8 cellular contexts compared by ENCODE assay signal in the genomic region with DNA sequence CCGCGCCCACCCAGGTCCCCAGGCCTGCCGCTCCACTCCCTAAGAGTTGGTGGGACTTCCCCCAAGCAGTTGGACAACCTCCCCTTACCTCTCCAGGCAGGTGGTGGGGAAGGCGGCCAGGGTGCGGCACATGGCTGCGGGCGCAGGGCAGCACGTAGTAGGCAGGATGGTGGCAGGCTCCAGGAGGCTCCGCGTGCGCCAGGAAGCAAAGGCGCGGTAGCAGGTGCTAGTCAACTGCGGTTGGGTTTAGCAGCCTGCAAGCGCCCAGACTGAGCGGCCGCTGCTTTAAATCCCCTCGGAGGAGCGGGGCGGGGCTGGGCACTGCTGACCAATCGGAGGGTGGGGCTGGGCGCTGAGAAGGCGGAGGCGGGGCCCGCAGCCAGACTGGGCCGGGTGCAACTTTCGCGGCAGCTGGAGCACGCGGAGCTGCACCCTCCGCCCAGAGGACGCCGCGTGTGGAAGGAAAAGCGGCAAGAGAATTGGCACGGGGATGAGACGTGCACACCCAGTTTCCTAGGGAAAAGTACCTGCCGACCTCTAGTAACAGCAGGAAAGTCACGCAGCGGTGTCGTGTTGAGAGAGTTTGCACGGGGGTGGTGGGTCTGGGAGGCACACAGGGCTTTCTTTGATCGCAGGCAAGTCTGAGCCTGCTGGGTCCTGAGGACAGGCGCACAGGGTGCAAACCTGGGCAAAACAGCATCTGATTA. TPM values are rescaled to one million over a fixed set of nuclear protein-coding genes. Genes with fewer than 3 reads are reported as not detected.
DNase-seq lines count a peak whose midpoint lies in the region; ATAC-seq and TF ChIP-seq lines count a peak whose summit lies in the region.

A gene with protein sequence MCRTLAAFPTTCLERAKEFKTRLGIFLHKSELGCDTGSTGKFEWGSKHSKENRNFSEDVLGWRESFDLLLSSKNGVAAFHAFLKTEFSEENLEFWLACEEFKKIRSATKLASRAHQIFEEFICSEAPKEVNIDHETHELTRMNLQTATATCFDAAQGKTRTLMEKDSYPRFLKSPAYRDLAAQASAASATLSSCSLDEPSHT (minus strand): TSS at position 262 of the 707 bp plus-strand sequence. CDS start 130 bp downstream, at position 132.

- no peaks in the 10 kb centered on the region for H3K9me3 Mint-ChIP-seq in activated CD4-positive, alpha-beta memory T cell treated with anti-CD3 and anti-CD28 coated beads for 36 hours

- intact Hi-C loops in activated CD4-positive, alpha-beta memory T cell treated with anti-CD3 and anti-CD28 coated beads for 36 hours (cut with micrococcal nuclease): loop anchor here (5.0 to 10.0 kb wide), 2 partner anchors 233 to 871 kb away; a partner anchor contains a TSS
- intact Hi-C loops in lower leg skin (cut with DNase I; ENCODE audit: low total_unique reads): loop anchor here (5.0 kb wide), 1 partner anchor 522 kb away; no protein-coding TSS in a partner anchor

- peaks cover 33% of the 10 kb centered on the region for H3K4me1 Mint-ChIP-seq in activated CD4-positive, alpha-beta memory T cell treated with anti-CD3 and anti-CD28 coated beads for 36 hours (ENCODE audit: low read depth)

- H3K4me3 Mint-ChIP-seq in activated CD4-positive, alpha-beta memory T cell treated with anti-CD3 and anti-CD28 coated beads for 36 hours: no peak within 1 kb of the TSS

- WGBS in lower leg skin, 2 donors: 1 to 2% methylated on average over 39 to 40 of the region's 44 CpGs

- POLR2A ChIA-PET in activated CD4-positive, alpha-beta memory T cell treated with anti-CD3 and anti-CD28 coated beads for 36 hours (lab: Charles Lee): interaction anchor here (0.9 to 6.1 kb wide), 8 partner anchors 10 to 236 kb away, joined by 3 to 83 read pairs (median 6); a partner anchor contains a TSS

- no peak for TF ChIP-seq CTCF in lower leg skin (IDR thresholded peaks at IDR 0.05)

- DNase-seq in CD1c-positive myeloid dendritic cell (ENCODE audit: extremely low spot score): peak; percentile 89
- peak; percentile 86 for DNase-seq in NCI-H748 treated with DMSO at 0.1 percent for 48 hours (lab: John Stamatoyannopoulos, UW)
- peak; percentile 96 for DNase-seq in activated CD4-positive, alpha-beta memory T cell treated with anti-CD3 and anti-CD28 coated beads for 36 hours
- DNase-seq in dermis microvascular lymphatic vessel endothelial cell (ENCODE audit: low read depth in 2 of 2): peak; percentile 16 to 72
- DNase-seq in lower leg skin (ENCODE audit: low spot score in 2 of 2): peak; percentile 92 to 99
- peak; percentile 84 to 91 (median 84) for DNase-seq in stimulated activated CD4-positive, alpha-beta T cell treated with anti-CD3 and anti-CD28 coated beads, TNF-alpha, amount 100 ng/mL, for 1 hour (ENCODE audit: low read depth in 3 of 3, low spot score in 1 of 3)

- H3K27ac Mint-ChIP-seq in activated CD4-positive, alpha-beta memory T cell treated with anti-CD3 and anti-CD28 coated beads for 36 hours: no peak within 1 kb of the TSS

- no peaks in the 10 kb centered on the region for H3K27me3 Mint-ChIP-seq in activated CD4-positive, alpha-beta memory T cell treated with anti-CD3 and anti-CD28 coated beads for 36 hours

- CTCF ChIA-PET in activated CD4-positive, alpha-beta memory T cell treated with anti-CD3 and anti-CD28 coated beads for 36 hours (lab: Charles Lee): interaction anchor here (0.6 to 22.4 kb wide), 8 partner anchors 9 to 183 kb away, joined by 3 to 1086 read pairs (median 6); a partner anchor contains a TSS

- TF ChIP-seq POLR2A in lower leg skin (IDR thresholded peaks at IDR 0.05): peak in 1 of 2 donors; percentile 6

- no peaks in the 10 kb centered on the region for H3K36me3 Mint-ChIP-seq in activated CD4-positive, alpha-beta memory T cell treated with anti-CD3 and anti-CD28 coated beads for 36 hours

- H3K4me3 ChIP-seq in lower leg skin (ENCODE audit: low read depth, poor library complexity, severe bottlenecking): no peak within 1 kb of the TSS

- ATAC-seq in GM19395 (IDR thresholded peaks at IDR 0.05; ENCODE audit: unreplicated experiment): peak; percentile 86
- peak; percentile 55 for ATAC-seq in HG03558 (IDR thresholded peaks at IDR 0.05; ENCODE audit: extremely low read depth, unreplicated experiment)

RNA-seq across cellular contexts. Expression of the gene that starts here (rescaled TPM):
- total RNA-seq in activated CD4-positive, alpha-beta memory T cell treated with anti-CD3 and anti-CD28 coated beads for 36 hours: 10 to 100 TPM; 49.8 to 51.9 TPM
- 0.89 and 1.3 TPM in 2 replicates for total RNA-seq in dermis microvascular lymphatic vessel endothelial cell
- total RNA-seq in lower leg skin: 1 to 10 TPM in 2 of 4 donors, under 1 TPM in 1, not detected in 1; 0.37 to 1.2 (median 1.1) TPM

Comparison
In these comparisons a context has a peak if more than half of its experiments do, and no peak if none do; other contexts are left out.
1. RNA of the gene that starts here (total RNA-seq): 49.8 to 51.9 TPM in activated CD4-positive, alpha-beta memory T cell treated with anti-CD3 and anti-CD28 coated beads for 36 hours; 0.89 to 1.3 TPM in dermis microvascular lymphatic vessel endothelial cell and 0.37 to 1.2 TPM in lower leg skin; every median in the first group is over 10 times any median in the second.
2. DNase-seq: peak in every context shown above with its lines; median percentile 96 in activated CD4-positive, alpha-beta memory T cell treated with anti-CD3 and anti-CD28 coated beads for 36 hours; 96 in lower leg skin; 89 in CD1c-positive myeloid dendritic cell; 86 in NCI-H748 treated with DMSO at 0.1 percent for 48 hours; 84 in stimulated activated CD4-positive, alpha-beta T cell treated with anti-CD3 and anti-CD28 coated beads, TNF-alpha, amount 100 ng/mL, for 1 hour; 44 in dermis microvascular lymphatic vessel endothelial cell.